ENCODE assay signal across 26 cellular contexts in the genomic region with DNA sequence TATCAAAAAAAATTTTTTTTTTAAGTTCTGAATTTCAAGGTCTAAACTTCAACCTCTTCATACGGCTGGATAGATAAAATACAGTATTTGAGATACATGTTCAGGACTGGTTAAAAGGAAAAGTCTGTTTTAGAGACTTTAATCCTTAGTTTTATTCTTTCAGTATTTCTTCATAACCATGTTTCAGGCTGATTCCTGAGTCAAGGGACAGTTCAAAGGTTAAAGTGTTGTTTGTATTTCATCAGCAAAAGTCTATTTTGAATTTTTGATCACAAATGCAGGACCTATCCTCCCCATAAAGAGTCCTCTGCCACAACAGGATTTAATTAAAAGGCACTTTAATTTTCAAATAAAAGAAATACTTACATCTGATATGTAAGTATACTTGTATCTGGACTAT.
"Had no signal": no experiment of that assay in that cellular context is flagged by ENCODE, and none has a peak within 500 bp of the region (broad histone marks: within the 10 kb centered on the region; RNA-seq: fewer than 3 reads in every experiment).

No MANE protein-coding gene starts in this region.

- H3K4me1 ChIP-seq: parathyroid adenoma, right atrium auricular region had no signal

- DNase-seq: activated CD4-positive, alpha-beta memory T cell treated with anti-CD3 and anti-CD28 coated beads, Interleukin-2, amount 10 ng/mL, durations not matched to agents 7 days and 5 days; activated CD4-positive, alpha-beta T cell treated with anti-CD3 and anti-CD28 coated beads, Interleukin-2, amount 10 ng/mL, durations not matched to agents 7 days and 5 days; activated CD4-positive, CD25-positive, alpha-beta regulatory T cell treated with anti-CD3 and anti-CD28 coated beads, Interleukin-2, amount 50 U/mL, for 72 hours; activated gamma-delta T cell treated with Interleukin-2 at 50 U/mL for 16 hours; activated naive CD4-positive, alpha-beta T cell treated with anti-CD3 and anti-CD28 coated beads, Interleukin-2, amount 50 U/mL, for 16 hours; activated T-cell treated with anti-CD3 and anti-CD28 coated beads, Interleukin-2, amount 50 U/mL, for 4 hours; amygdala; effector CD8-positive, alpha-beta T cell; left ventricle myocardium superior; mammary epithelial cell; midbrain; naive thymus-derived CD4-positive, alpha-beta T cell; spleen; stimulated activated naive CD4-positive, alpha-beta T cell treated with Interleukin-2 at 50 U/mL for 16 hours; T-helper 17 cell; T1000; WERI-Rb-1 had no signal

- H3K9ac ChIP-seq: parathyroid adenoma had no signal

- H3K4me3 ChIP-seq: right atrium auricular region, spleen, tibial nerve had no signal

- H3K27ac ChIP-seq: epithelial cell of prostate, parathyroid adenoma, right atrium auricular region, spleen, tibial nerve, WERI-Rb-1 had no signal

- FAIRE-seq: bronchial epithelial cell, endometrium, frontal cortex, islet of Langerhans had no signal

- H3K36me3 ChIP-seq: right atrium auricular region, WERI-Rb-1 had no signal

- H3K9me3 ChIP-seq: right atrium auricular region, spleen, tibial nerve had no signal

- H3K27me3 ChIP-seq: right atrium auricular region, spleen, tibial nerve had no signal

- ATAC-seq: activated T-cell treated with anti-CD3 and anti-CD28 coated beads, Interleukin-2, amount 50 U/mL, for 4 hours; activated T-helper 17 cell treated with anti-CD3 and anti-CD28 coated beads, Interleukin-2, amount 50 U/mL, for 72 hours; left ventricle myocardium superior; naive thymus-derived CD4-positive, alpha-beta T cell; T-helper 17 cell had no signal
